Comparison of ENCODE assay signal across 8 cellular contexts in genomic region chr16:53022374-53022773, GRCh38. TPM values are rescaled to one million over a fixed set of nuclear protein-coding genes. Genes with fewer than 3 reads are reported as not detected.
DNase-seq lines count a peak whose midpoint lies in the region; ATAC-seq and TF ChIP-seq lines count a peak whose summit lies in the region.

No MANE protein-coding gene starts in this region.

- H3K27ac ChIP-seq in parathyroid adenoma, result no peak overlapping the region

- intact Hi-C loops in Right ventricle myocardium inferior (cut with DNase I) (loop anchor here (5.0 kb wide), 1 partner anchor 955 kb away; no protein-coding TSS in a partner anchor), cardiac septum (cut with DNase I) (loop anchor here (5.0 kb wide), 2 partner anchors 830 to 955 kb away; no protein-coding TSS in a partner anchor)

- ATAC-seq in Right ventricle myocardium inferior, result peak; percentile 69
- no peak for ATAC-seq in HG02678 (IDR thresholded peaks at IDR 0.05; ENCODE audit: unreplicated experiment)

- TF ChIP-seq CTCF in fibroblast of mammary gland (conservative IDR thresholded peaks at IDR 0.05; ENCODE audit: control insufficient read depth, insufficient read depth, low read depth, low read length) (peak; percentile 62), parathyroid adenoma (IDR thresholded peaks at IDR 0.05) (peak; percentile 50)

- no peak overlapping the region for H2AFZ ChIP-seq in parathyroid adenoma

- H3K9me3 ChIP-seq in parathyroid adenoma (ENCODE audit: control insufficient read depth, low read length), result no peaks in the 10 kb centered on the region

- H3K9ac ChIP-seq in parathyroid adenoma, result no peak overlapping the region

- H3K27me3 ChIP-seq in parathyroid adenoma (ENCODE audit: control insufficient read depth, insufficient read depth, low read length), result no peaks in the 10 kb centered on the region

- no peak overlapping the region for H3K4me2 ChIP-seq in parathyroid adenoma (ENCODE audit: low read length)

- DNase-seq in Right ventricle myocardium inferior (ENCODE audit: missing footprints) (no peak), cardiac septum (ENCODE audit: low spot score) (no peak), M059J (ENCODE audit: low read depth) (peak; percentile 48), SHP77 (lab: John Stamatoyannopoulos, UW) (peak; percentile 46 to 58), fibroblast of mammary gland (ENCODE audit: low read depth) (peak; percentile 52), NCI-H128 (lab: John Stamatoyannopoulos, UW; ENCODE audit: unreplicated experiment) (no peak)

- no peaks in the 10 kb centered on the region for H3K4me1 ChIP-seq in parathyroid adenoma

- no peaks in the 10 kb centered on the region for H3K79me2 ChIP-seq in parathyroid adenoma

- H3K4me3 ChIP-seq in fibroblast of mammary gland (ENCODE audit: control insufficient read depth, low read depth, low read length) (no peak overlapping the region), parathyroid adenoma (ENCODE audit: low read depth, low read length) (no peak overlapping the region)

- no peaks in the 10 kb centered on the region for H3K36me3 ChIP-seq in parathyroid adenoma (ENCODE audit: control insufficient read depth, insufficient read depth, low read length)

RNA-seq across cellular contexts. Expression of gene CHD9NB, which starts 30.3 kb away (rescaled TPM):
- total RNA-seq in Right ventricle myocardium inferior (1.4 TPM), cardiac septum (1.0 TPM)
- total RNA-seq in M059J (2014; rRNA removed; shearing (Covaris generic)), result 0.20 and 0.57 TPM in 2 replicates

RNA-seq across cellular contexts. Expression of gene CHD9, which starts 32.4 kb away (rescaled TPM):
- total RNA-seq in Right ventricle myocardium inferior (37.6 TPM), cardiac septum (64.6 TPM)
- 13.8 and 24.5 TPM in 2 replicates for total RNA-seq in M059J (2014; rRNA removed; shearing (Covaris generic))

Comparison
In these comparisons a context has a peak if more than half of its experiments do, and no peak if none do; other contexts are left out.
1. DNase-seq: peak in M059J (single experiment), SHP77 (2 of 2) and fibroblast of mammary gland (single experiment); none in Right ventricle myocardium inferior (single experiment), cardiac septum (single experiment) and NCI-H128 (single experiment).